ENCODE assay signal across 12 cellular contexts in genomic region chr9:137315581-137316011, GRCh38. TPM values are rescaled to one million over a fixed set of nuclear protein-coding genes. Genes with fewer than 3 reads are reported as not detected.
DNase-seq lines count a peak whose midpoint lies in the region; ATAC-seq and TF ChIP-seq lines count a peak whose summit lies in the region.
"Had no signal": no experiment of that assay in that cellular context is flagged by ENCODE, and none has a peak within 500 bp of the region (broad histone marks: within the 10 kb centered on the region; RNA-seq: fewer than 3 reads in every experiment).

No MANE protein-coding gene starts in this region.

- WGBS in endodermal cell (ENCODE audit: insufficient coverage in 1 of 2, insufficient read length in 1 of 2), 2 experiments, result 56 to 71% methylated on average over 8 to 15 of the region's 18 CpGs
- 29 to 44% (median 33%) methylated on average over 11 to 18 of the region's 18 CpGs for WGBS in spleen, 5 donors

- intact Hi-C loops in spleen (cut with DNase I; ENCODE audit: low total_unique reads), result no loop called here

- no peaks in the 10 kb centered on the region for H3K36me3 Mint-ChIP-seq in GM23338 (ENCODE audit: low read depth)
- no peaks in the 10 kb centered on the region for H3K36me3 Mint-ChIP-seq in endodermal cell (ENCODE audit: low read depth)

- in situ Hi-C loops in KBM-7 (cut with MboI; ENCODE audit: low pct_unique_long_range_greater_than_20kb, low sequenced_read_pairs), result no loop called here

- ATAC-seq in GM23338 (peak; percentile 6; the same call in 2 of the 3 replicates), HG02870 (IDR thresholded peaks at IDR 0.05; ENCODE audit: unreplicated experiment) (no peak)

- H3K27ac ChIP-seq in 22Rv1 (peak overlapping the region; percentile 81), GM23338 (ENCODE audit: low read depth) (no peak overlapping the region), endodermal cell (ENCODE audit: low read depth, low read length) (peak overlapping the region; percentile 90), osteoblast (ENCODE audit: low read depth, low read length) (no peak overlapping the region), spleen (peak overlapping the region in 2 of 8 donors; percentile 37 to 39)

- H3K4me1 Mint-ChIP-seq in GM23338, result peaks cover 2% of the 10 kb centered on the region; the same call in 2 of the 3 replicates
- peaks cover under 1% of the 10 kb centered on the region for H3K4me1 Mint-ChIP-seq in endodermal cell

- H3K36me3 ChIP-seq in GM23338 (ENCODE audit: insufficient read depth) (no peaks in the 10 kb centered on the region), endodermal cell (ENCODE audit: control insufficient read depth, insufficient read depth, low read length) (no peaks in the 10 kb centered on the region), osteoblast (ENCODE audit: insufficient read depth, low read length) (no peaks in the 10 kb centered on the region), spleen (no peaks in the 10 kb centered on the region)

- no peak overlapping the region for H3K9ac ChIP-seq in endodermal cell (ENCODE audit: extremely low read depth, low read length, poor library complexity, severe bottlenecking)

- H3K4me3 Mint-ChIP-seq in GM23338 (no peak overlapping the region), endodermal cell (no peak overlapping the region)
- H3K4me3 Mint-ChIP-seq: neural crest cell had no signal

- no peak for TF ChIP-seq POLR2A in spleen (IDR thresholded peaks at IDR 0.05)

- H3K9me3 Mint-ChIP-seq in GM23338, result no peaks in the 10 kb centered on the region
- H3K9me3 Mint-ChIP-seq in endodermal cell, result no peaks in the 10 kb centered on the region
- H3K9me3 Mint-ChIP-seq: neural crest cell had no signal

- H3K79me2 ChIP-seq in GM23338 (replicated peaks; ENCODE audit: insufficient read depth), result no peaks in the 10 kb centered on the region
- H3K79me2 ChIP-seq in osteoblast (ENCODE audit: insufficient read depth, low read length), result no peaks in the 10 kb centered on the region

- H2AFZ ChIP-seq in GM23338 (no peak overlapping the region), osteoblast (ENCODE audit: low read length) (no peak overlapping the region)

- TF ChIP-seq CTCF in 22Rv1 (IDR thresholded peaks at IDR 0.05) (no peak), GM23338 (conservative IDR thresholded peaks at IDR 0.05; ENCODE audit: low read depth in 2 of 2) (no peak), endodermal cell (conservative IDR thresholded peaks at IDR 0.05) (no peak), osteoblast (IDR thresholded peaks at IDR 0.05; ENCODE audit: extremely low read depth, low read depth, low read length) (no peak), spleen (IDR thresholded peaks at IDR 0.05 in 8 of 11, conservative IDR thresholded peaks at IDR 0.05 in 3 of 11) (no peak)

- peak overlapping the region; percentile 81 for H3K4me2 ChIP-seq in GM23338
- H3K4me2 ChIP-seq in osteoblast (ENCODE audit: insufficient read depth, low read length), result no peak overlapping the region

- peaks cover 19% of the 10 kb centered on the region; the same call in 1 of the 2 replicates for H3K4me1 ChIP-seq in GM23338 (ENCODE audit: insufficient read depth)
- peaks cover 5% of the 10 kb centered on the region for H3K4me1 ChIP-seq in endodermal cell (ENCODE audit: control insufficient read depth, insufficient read depth, low read length)
- no peaks in the 10 kb centered on the region for H3K4me1 ChIP-seq in osteoblast (ENCODE audit: insufficient read depth, low read length)
- peaks cover 20 to 77% (median 44%) of the 10 kb centered on the region in 6 donors for H3K4me1 ChIP-seq in spleen

- H3K27ac Mint-ChIP-seq in GM23338 (no peak overlapping the region), endodermal cell (no peak overlapping the region)

- H3K27me3 Mint-ChIP-seq in GM23338 (ENCODE audit: insufficient read depth, low read depth, poor library complexity), result peaks cover 2% of the 10 kb centered on the region
- no peaks in the 10 kb centered on the region for H3K27me3 Mint-ChIP-seq in endodermal cell (ENCODE audit: insufficient read depth)

- DNase-seq in GM23338 (ENCODE audit: low spot score) (no peak), endodermal cell (no peak), osteoblast (ENCODE audit: insufficient read length, low spot score, missing footprints) (peak; percentile 96), UCSD-AML1 (lab: John Stamatoyannopoulos, UW; ENCODE audit: unreplicated experiment) (no peak), KBM-7 (no peak), spleen (no peak)
- DNase-seq: foreskin melanocyte; GOT3; stimulated activated CD4-positive, alpha-beta T cell treated with anti-CD3 and anti-CD28 coated beads, Interleukin-12 subunit alpha, Interleukin-12 subunit beta, amount 100 ng/mL, for 4 hours had no signal

- H3K4me3 ChIP-seq in GM23338 (peak overlapping the region; percentile 52; the same call in 1 of the 2 replicates), endodermal cell (ENCODE audit: low read length) (no peak overlapping the region), osteoblast (ENCODE audit: insufficient read depth, low read length) (no peak overlapping the region), spleen (peak overlapping the region in 4 of 8 donors; percentile 27 to 62 (median 34))

- H4K20me1 ChIP-seq in GM23338 (replicated peaks; ENCODE audit: insufficient read depth), result no peaks in the 10 kb centered on the region
- H4K20me1 ChIP-seq in osteoblast (ENCODE audit: insufficient read depth, low read length), result peaks cover 3% of the 10 kb centered on the region

- no peaks in the 10 kb centered on the region for H3F3A ChIP-seq in GM23338 (replicated peaks; ENCODE audit: low read depth)

- H3K27me3 ChIP-seq in GM23338 (ENCODE audit: insufficient read depth) (no peaks in the 10 kb centered on the region), endodermal cell (ENCODE audit: control insufficient read depth, insufficient read depth, low read length, poor library complexity, severe bottlenecking) (no peaks in the 10 kb centered on the region), osteoblast (ENCODE audit: insufficient read depth, low read length) (no peaks in the 10 kb centered on the region), spleen (replicated peaks in 1 of 7) (peaks cover 0 to 33% (median 16%) of the 10 kb centered on the region in 7 donors)

- no peaks in the 10 kb centered on the region for H3K9me2 ChIP-seq in GM23338 (ENCODE audit: insufficient read depth)

- H3K9me3 ChIP-seq in endodermal cell (ENCODE audit: control insufficient read depth, low read length), result no peaks in the 10 kb centered on the region
- no peaks in the 10 kb centered on the region for H3K9me3 ChIP-seq in osteoblast (ENCODE audit: low read depth, low read length)
- H3K9me3 ChIP-seq in spleen, result no peaks in the 10 kb centered on the region

TF ChIP-seq in GM23338, 12 proteins besides CTCF, POLR2A, EP300 and RAD21 (continues in another document):
- TF ChIP-seq EZH2 (IDR thresholded peaks at IDR 0.05; ENCODE audit: low read depth, unreplicated experiment), result no peak
- no peak for TF ChIP-seq STAT1 (IDR thresholded peaks at IDR 0.05; ENCODE audit: unreplicated experiment)
- TF ChIP-seq ZNF114 (CRISPR knock-in tag; IDR thresholded peaks at IDR 0.05), result no peak
- TF ChIP-seq REST (IDR thresholded peaks at IDR 0.05; ENCODE audit: unreplicated experiment), result no peak
- TF ChIP-seq CREB1 (CRISPR knock-in tag; IDR thresholded peaks at IDR 0.05; ENCODE audit: low read depth), result no peak

RNA-seq across cellular contexts. Expression of gene NRARP, which starts 13.5 kb away (rescaled TPM):
- total RNA-seq in GM23338 (2014; rRNA removed; shearing (Covaris generic)), result 39.0 and 55.1 TPM in 2 replicates
- 4.0 and 4.8 TPM in 2 replicates for polyA plus RNA-seq in GM23338 (2016; fragmentation: Nextera tagmentation; extraction: Ambion mirVana)
- 10 to 100 TPM; 12.1 to 12.9 TPM for total RNA-seq in endodermal cell
- 59.0 TPM for polyA plus RNA-seq in endodermal cell (2013, experiment 1 of 2)
- 52.6 TPM for polyA plus RNA-seq in endodermal cell (2013, experiment 2 of 2)
- under 0.01 TPM in 2 replicates for total RNA-seq in osteoblast
- 10 to 100 TPM in 3 of 7 donors, 1 to 10 TPM in 4; 5.6 to 24.4 (median 9.4) TPM for total RNA-seq in spleen
- polyA plus RNA-seq in spleen, result 1 to 10 TPM in 1 of 3 donors, under 1 TPM in 2; 0.37 to 1.3 (median 0.94) TPM

RNA-seq across cellular contexts. Expression of gene TOR4A, which starts 38.1 kb away (rescaled TPM):
- total RNA-seq in GM23338 (2014; rRNA removed; shearing (Covaris generic)), result 14.4 and 19.0 TPM in 2 replicates
- polyA plus RNA-seq in GM23338 (2016; fragmentation: Nextera tagmentation; extraction: Ambion mirVana) (2.0 and 2.1 TPM in 2 replicates), spleen (10 to 100 TPM in 1 of 3 donors, 1 to 10 TPM in 2; 3.2 to 10.8 (median 5.1) TPM)
- total RNA-seq in endodermal cell (10 to 100 TPM; 14.2 to 18.9 TPM), osteoblast (0.29 and 2.5 TPM in 2 replicates), spleen (10 to 100 TPM; 23.1 to 39.9 (median 29.4) TPM)
- 4.6 TPM for polyA plus RNA-seq in endodermal cell (2013, experiment 1 of 2)
- polyA plus RNA-seq in endodermal cell (2013, experiment 2 of 2), result 5.1 TPM

Comparison
In these comparisons a context has a peak if more than half of its experiments do, and no peak if none do; other contexts are left out.
1. H3K27ac ChIP-seq: peak in 22Rv1 (single experiment) and endodermal cell (single experiment); none in GM23338 (single experiment) and osteoblast (single experiment).